9 cellular contexts compared by ENCODE assay signal in genomic region chr12:113086249-113087164, GRCh38. TPM values are rescaled to one million over a fixed set of nuclear protein-coding genes. Genes with fewer than 3 reads are reported as not detected.
DNase-seq lines count a peak whose midpoint lies in the region; ATAC-seq and TF ChIP-seq lines count a peak whose summit lies in the region.
"Had no signal": no experiment of that assay in that cellular context is flagged by ENCODE, and none has a peak within 500 bp of the region (broad histone marks: within the 10 kb centered on the region; RNA-seq: fewer than 3 reads in every experiment).

No MANE protein-coding gene starts in this region.

- whole genome bisulfite sequencing in lower leg skin, 2 donors: 36 to 38% methylated on average over 17 of the region's 17 CpGs

- H4K20me1 ChIP-seq in Karpas-422 (ENCODE audit: insufficient read depth, low read depth, low read length): peaks cover 25% of the 10 kb centered on the region

- peaks cover 0 to 3% of the 10 kb centered on the region in 2 donors for H3K27me3 Mint-ChIP-seq in CD8-positive, alpha-beta memory T cell
- H3K27me3 Mint-ChIP-seq in naive thymus-derived CD4-positive, alpha-beta T cell: no peaks in the 10 kb centered on the region

- H3K9me3 Mint-ChIP-seq in CD8-positive, alpha-beta memory T cell: no peaks in the 10 kb centered on the region
- H3K9me3 Mint-ChIP-seq in naive thymus-derived CD4-positive, alpha-beta T cell: peaks cover 0 to 1% (median 0%) of the 10 kb centered on the region in 11 donors

- H2AFZ ChIP-seq in Karpas-422 (ENCODE audit: low read length): no peak overlapping the region

- H3K9me3 ChIP-seq in CD8-positive, alpha-beta memory T cell (ENCODE audit: low read length): no peaks in the 10 kb centered on the region
- H3K9me3 ChIP-seq in Karpas-422 (ENCODE audit: low read length): no peaks in the 10 kb centered on the region
- no peaks in the 10 kb centered on the region for H3K9me3 ChIP-seq in naive thymus-derived CD4-positive, alpha-beta T cell (ENCODE audit: control insufficient read depth in 2 of 3, low read length in 3 of 3)

- H3K36me3 ChIP-seq in CD8-positive, alpha-beta memory T cell (ENCODE audit: insufficient read depth, low read length): no peaks in the 10 kb centered on the region
- peaks cover 70% of the 10 kb centered on the region for H3K36me3 ChIP-seq in Karpas-422 (ENCODE audit: insufficient read depth, low read length)
- H3K36me3 ChIP-seq in naive thymus-derived CD4-positive, alpha-beta T cell (ENCODE audit: control insufficient read depth in 2 of 3, insufficient read depth in 3 of 3, low read length in 3 of 3): peaks cover 0 to 9% (median 0%) of the 10 kb centered on the region in 3 experiments

- H3K4me3 ChIP-seq in CD8-positive, alpha-beta memory T cell (ENCODE audit: low read length): no peak overlapping the region
- H3K4me3 ChIP-seq in Karpas-422 (ENCODE audit: low read length): no peak overlapping the region
- peak overlapping the region; percentile 11 for H3K4me3 ChIP-seq in naive thymus-derived CD4-positive, alpha-beta T cell (ENCODE audit: low read length)
- no peak overlapping the region for H3K4me3 ChIP-seq in lower leg skin (ENCODE audit: low read depth, poor library complexity, severe bottlenecking)
- H3K4me3 ChIP-seq: skin epidermis had no signal

- intact Hi-C loops in naive thymus-derived CD4-positive, alpha-beta T cell (cut with micrococcal nuclease): loop anchor here in 1 of 2 donors (1.0 to 10.0 kb wide), 2 partner anchors 16 to 248 kb away; partner anchors contain the start of gene SLC8B1
- intact Hi-C loops in lower leg skin (cut with DNase I; ENCODE audit: low total_unique reads): no loop called here

- CTCF ChIA-PET in CD8-positive, alpha-beta memory T cell (lab: Charles Lee): interaction anchor here (0.9 kb wide), 1 partner anchor 17 kb away, joined by 4 read pairs; no protein-coding TSS in a partner anchor
- CTCF ChIA-PET in naive thymus-derived CD4-positive, alpha-beta T cell (lab: Charles Lee): interaction anchor here (0.6 to 1.2 kb wide), 3 partner anchors 12 to 94 kb away, joined by 3 to 4 read pairs (median 3); no protein-coding TSS in a partner anchor

- H3K27ac ChIP-seq in CD8-positive, alpha-beta memory T cell (ENCODE audit: low read depth, low read length): no peak overlapping the region
- peak overlapping the region; percentile 93 for H3K27ac ChIP-seq in Karpas-422 (ENCODE audit: low read length)
- H3K27ac ChIP-seq in naive thymus-derived CD4-positive, alpha-beta T cell (ENCODE audit: low read depth, low read length): peak overlapping the region; percentile 56

- H3K36me3 Mint-ChIP-seq in CD8-positive, alpha-beta memory T cell: peaks cover 0 to 4% (median 0%) of the 10 kb centered on the region in 3 donors
- H3K36me3 Mint-ChIP-seq in naive thymus-derived CD4-positive, alpha-beta T cell: peaks cover 0 to 20% (median 10%) of the 10 kb centered on the region in 5 donors

- peaks cover 75% of the 10 kb centered on the region for H3K4me1 ChIP-seq in CD8-positive, alpha-beta memory T cell (ENCODE audit: insufficient read depth, low read length)
- H3K4me1 ChIP-seq in Karpas-422 (ENCODE audit: low read length): peaks cover 75% of the 10 kb centered on the region
- peaks cover 52 to 65% of the 10 kb centered on the region in 2 donors for H3K4me1 ChIP-seq in naive thymus-derived CD4-positive, alpha-beta T cell (ENCODE audit: control insufficient read depth in 2 of 2, insufficient read depth in 2 of 2, low read length in 2 of 2)

- no peaks in the 10 kb centered on the region for H3K27me3 ChIP-seq in CD8-positive, alpha-beta memory T cell (ENCODE audit: insufficient read depth, low read length, poor library complexity, severe bottlenecking)
- H3K27me3 ChIP-seq in Karpas-422 (ENCODE audit: low read length): no peaks in the 10 kb centered on the region
- H3K27me3 ChIP-seq in naive thymus-derived CD4-positive, alpha-beta T cell (ENCODE audit: control insufficient read depth in 2 of 2, insufficient read depth in 2 of 2, low read length in 2 of 2): no peaks in the 10 kb centered on the region

- H3K4me3 Mint-ChIP-seq in CD8-positive, alpha-beta memory T cell: peak overlapping the region in 6 of 7 donors; percentile 69 to 79 (median 75)
- peak overlapping the region; percentile 50 to 89 (median 77) for H3K4me3 Mint-ChIP-seq in naive thymus-derived CD4-positive, alpha-beta T cell

- peaks cover 74 to 88% (median 86%) of the 10 kb centered on the region in 3 donors for H3K4me1 Mint-ChIP-seq in CD8-positive, alpha-beta memory T cell
- H3K4me1 Mint-ChIP-seq in naive thymus-derived CD4-positive, alpha-beta T cell: peaks cover 31 to 96% (median 90%) of the 10 kb centered on the region in 7 donors

- TF ChIP-seq CTCF in lower leg skin (IDR thresholded peaks at IDR 0.05): no peak

- peak overlapping the region; percentile 27 for H3K4me2 ChIP-seq in Karpas-422 (ENCODE audit: low read depth, low read length, poor library complexity, severe bottlenecking)

- POLR2A ChIA-PET in CD8-positive, alpha-beta memory T cell (lab: Charles Lee): interaction anchor here (0.8 kb wide), 1 partner anchor 108 kb away, joined by 5 read pairs; the partner anchor contains the start of gene OAS2
- POLR2A ChIA-PET in naive thymus-derived CD4-positive, alpha-beta T cell (lab: Charles Lee): interaction anchor here (1.1 to 1.2 kb wide), 2 partner anchors 12 to 24 kb away, joined by 4 to 5 read pairs; no protein-coding TSS in a partner anchor

- TF ChIP-seq POLR2A in lower leg skin (IDR thresholded peaks at IDR 0.05): no peak

- ATAC-seq in naive thymus-derived CD4-positive, alpha-beta T cell: peak; percentile 45
- ATAC-seq in HG02973 (IDR thresholded peaks at IDR 0.05; ENCODE audit: unreplicated experiment) (no peak), HG03097 (IDR thresholded peaks at IDR 0.05; ENCODE audit: low FRiP score, unreplicated experiment) (no peak)

- peak in 4 of 5 donors; percentile 24 to 57 (median 31) for DNase-seq in CD8-positive, alpha-beta memory T cell
- DNase-seq in Karpas-422 (no peak), NCI-H1436 treated with DMSO at 0.1 percent for 48 hours (lab: John Stamatoyannopoulos, UW) (no peak), lower leg skin (ENCODE audit: low spot score in 2 of 2) (no peak)
- DNase-seq in activated naive CD4-positive, alpha-beta T cell treated with anti-CD3 and anti-CD28 coated beads, Interleukin-2, amount 50 U/mL, for 16 hours: peak; percentile 23
- DNase-seq in naive thymus-derived CD4-positive, alpha-beta T cell: peak in 2 of 9 donors; percentile 30 to 32

- peak overlapping the region; percentile 84 to 98 (median 91) for H3K27ac Mint-ChIP-seq in CD8-positive, alpha-beta memory T cell
- peak overlapping the region in 8 of 9 donors; percentile 44 to 93 (median 90) for H3K27ac Mint-ChIP-seq in naive thymus-derived CD4-positive, alpha-beta T cell

- H3K79me2 ChIP-seq in Karpas-422 (ENCODE audit: low read length): peaks cover 45% of the 10 kb centered on the region

- no peaks in the 10 kb centered on the region for H3K9me2 ChIP-seq in Karpas-422 (replicated peaks; ENCODE audit: insufficient read depth, low read length)

- H3K9ac ChIP-seq in Karpas-422 (ENCODE audit: low read length): peak overlapping the region; percentile 56

RNA-seq across cellular contexts. Expression of gene DTX1, which starts 30.0 kb away (rescaled TPM):
- total RNA-seq in CD8-positive, alpha-beta memory T cell: 1 to 10 TPM; 2.0 to 2.2 TPM
- 0.98 TPM for polyA plus RNA-seq in CD8-positive, alpha-beta memory T cell
- total RNA-seq in Karpas-422 (2014; rRNA removed; shearing (Covaris generic); ENCODE audit: low replicate concordance): 227 and 481 TPM in 2 replicates
- total RNA-seq in naive thymus-derived CD4-positive, alpha-beta T cell: 10 to 100 TPM in 2 of 5 experiments, 1 to 10 TPM in 2, not detected in 1; 4.2 to 15.8 (median 8.8) TPM
- 1 to 10 TPM in 1 of 2 donors, under 1 TPM in 1; 0.80 to 4.2 TPM for polyA plus RNA-seq in naive thymus-derived CD4-positive, alpha-beta T cell
- total RNA-seq in lower leg skin: 1 to 10 TPM; 1.5 to 5.0 (median 3.4) TPM

RNA-seq across cellular contexts. Expression of gene RASAL1, which starts 49.1 kb away (rescaled TPM):
- total RNA-seq in CD8-positive, alpha-beta memory T cell: under 1 TPM; 0.51 to 0.72 TPM
- polyA plus RNA-seq in CD8-positive, alpha-beta memory T cell: 0.45 TPM
- total RNA-seq in Karpas-422 (2014; rRNA removed; shearing (Covaris generic); ENCODE audit: low replicate concordance): 3.3 and 3.4 TPM in 2 replicates
- total RNA-seq in naive thymus-derived CD4-positive, alpha-beta T cell: 1 to 10 TPM in 3 of 5 experiments, under 1 TPM in 2; 0.19 to 1.6 (median 1.1) TPM
- 1 to 10 TPM; 1.6 to 2.1 TPM for polyA plus RNA-seq in naive thymus-derived CD4-positive, alpha-beta T cell
- total RNA-seq in lower leg skin: 10 to 100 TPM; 39.3 to 59.3 (median 50.9) TPM

Comparison
In these comparisons a context has a peak if more than half of its experiments do, and no peak if none do; other contexts are left out.
1. DNase-seq: peak in CD8-positive, alpha-beta memory T cell (4 of 5) and activated naive CD4-positive, alpha-beta T cell treated with anti-CD3 and anti-CD28 coated beads, Interleukin-2, amount 50 U/mL, for 16 hours (single experiment); none in Karpas-422 (single experiment), NCI-H1436 treated with DMSO at 0.1 percent for 48 hours (single experiment) and lower leg skin (0 of 2).
2. RNA of gene DTX1, which starts 30.0 kb away (total RNA-seq): 227 to 481 TPM in Karpas-422; 4.2 to 15.8 TPM in naive thymus-derived CD4-positive, alpha-beta T cell, 1.5 to 5.0 TPM in lower leg skin and 2.0 to 2.2 TPM in CD8-positive, alpha-beta memory T cell; every median in the first group is over 10 times any median in the second.